19 cellular contexts compared by ENCODE assay signal in the genomic region with DNA sequence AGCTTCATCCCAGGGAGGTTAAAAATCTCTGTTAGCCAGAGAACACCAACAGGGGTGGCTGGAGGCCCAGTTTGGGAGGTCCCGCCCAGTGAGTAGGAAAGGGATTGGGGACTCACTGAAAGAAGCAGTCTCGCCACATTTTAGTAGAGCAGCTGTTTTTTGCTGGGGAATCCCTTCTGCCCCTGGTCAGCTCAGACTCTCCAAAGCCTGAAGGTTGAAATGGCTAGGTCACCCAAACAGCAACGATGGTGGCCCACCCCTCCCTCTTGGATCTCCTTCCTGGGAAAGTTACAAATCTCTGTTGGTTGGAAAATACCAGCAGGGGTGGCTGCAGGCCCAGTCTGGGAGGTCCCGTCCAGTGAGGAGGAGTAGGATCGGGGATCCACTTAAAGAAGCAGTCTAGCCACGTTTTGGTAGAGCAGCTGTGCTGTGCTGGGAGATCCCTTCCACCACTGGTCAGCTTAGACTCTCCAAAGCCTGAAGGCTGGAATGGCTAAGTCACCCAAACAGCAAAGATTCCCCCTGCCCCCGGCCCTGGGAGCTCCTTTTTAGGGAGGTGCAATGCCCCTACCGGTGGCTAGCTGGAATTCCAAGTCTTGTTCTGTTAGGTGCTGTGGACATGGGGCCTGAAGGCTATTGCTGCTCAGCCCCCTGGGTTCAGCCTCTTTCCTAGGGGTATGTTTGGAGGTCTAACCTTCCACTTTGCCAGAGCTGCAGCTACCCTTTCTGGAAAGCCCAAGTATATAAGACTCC. TPM values are rescaled to one million over a fixed set of nuclear protein-coding genes. Genes with fewer than 3 reads are reported as not detected.
DNase-seq lines count a peak whose midpoint lies in the region; ATAC-seq and TF ChIP-seq lines count a peak whose summit lies in the region.
"Had no signal": no experiment of that assay in that cellular context is flagged by ENCODE, and none has a peak within 500 bp of the region (broad histone marks: within the 10 kb centered on the region; RNA-seq: fewer than 3 reads in every experiment).

No MANE protein-coding gene starts in this region.

- TF ChIP-seq POLR2A in upper lobe of left lung (IDR thresholded peaks at IDR 0.05) (no peak), gastroesophageal sphincter (IDR thresholded peaks at IDR 0.05) (no peak)

- 0 out of 2 replicates have a peak, but pooled peaks cover under 1% of the 10 kb centered on the region for H3K4me1 Mint-ChIP-seq in WTC11
- H3K4me1 Mint-ChIP-seq: CD4-positive, alpha-beta memory T cell; GM23338 had no signal

- H3K27ac Mint-ChIP-seq in WTC11 = no peak overlapping the region
- H3K27ac Mint-ChIP-seq: CD4-positive, alpha-beta memory T cell; GM23338 had no signal

- H3K9me3 Mint-ChIP-seq in WTC11 = 0 out of 2 replicates have a peak, but pooled peaks cover 6% of the 10 kb centered on the region

- DNase-seq in Right ventricle myocardium superior = peak; percentile 51
- DNase-seq in right atrium auricular region (ENCODE audit: low spot score) = no peak
- peak; percentile 10 for DNase-seq in WTC11 (ENCODE audit: low spot score)
- DNase-seq in right cardiac atrium = peak; percentile 21 to 66 (median 49)
- no peak for DNase-seq in upper lobe of left lung
- DNase-seq in BE2C = no peak
- DNase-seq in anterior cingulate cortex (lab: John Stamatoyannopoulos, UW) = no peak
- DNase-seq: CD4-positive, alpha-beta memory T cell; DMS79 treated with DMSO at 0.1 percent for 48 hours; KBM-7; NCI-H1048; NCI-H226; NCI-H526; NK-92 treated with Interleukin-12 subunit alpha and Interleukin-12 subunit beta, amount 100 ng/mL, for 24 hours; SIG-M5 had no signal

- no peak overlapping the region for H3K27ac ChIP-seq in right atrium auricular region
- H3K27ac ChIP-seq in right cardiac atrium (ENCODE audit: low read length) = no peak overlapping the region
- H3K27ac ChIP-seq in upper lobe of left lung = no peak overlapping the region
- no peak overlapping the region for H3K27ac ChIP-seq in gastroesophageal sphincter

- H3K36me3 ChIP-seq in right atrium auricular region (no peaks in the 10 kb centered on the region), upper lobe of left lung (no peaks in the 10 kb centered on the region), gastroesophageal sphincter (no peaks in the 10 kb centered on the region), BE2C (no peaks in the 10 kb centered on the region)

- no peaks in the 10 kb centered on the region for H3K9me3 ChIP-seq in right atrium auricular region
- no peaks in the 10 kb centered on the region for H3K9me3 ChIP-seq in right cardiac atrium (ENCODE audit: control insufficient read depth, low read length)
- H3K9me3 ChIP-seq in upper lobe of left lung = peaks cover 0 to 5% (median 0%) of the 10 kb centered on the region in 4 donors
- H3K9me3 ChIP-seq in gastroesophageal sphincter = no peaks in the 10 kb centered on the region
- H3K9me3 ChIP-seq in BE2C = no peaks in the 10 kb centered on the region

- WGBS in right cardiac atrium = 63% methylated on average over 8 of the region's 8 CpGs
- 65 to 80% methylated on average over 1 to 8 of the region's 8 CpGs for WGBS in upper lobe of left lung, 2 donors
- WGBS in gastroesophageal sphincter (ENCODE audit: low coverage in 1 of 2), 2 donors = 81% methylated on average over 3 of the region's 8 CpGs; no CpG with 5 or more reads in 1 of the 2 donors

- no peak for ATAC-seq in Right ventricle myocardium superior (ENCODE audit: poor library complexity)
- ATAC-seq in WTC11 = peak; percentile 67
- ATAC-seq in right cardiac atrium = peak in 1 of 2 donors; percentile 45
- ATAC-seq in upper lobe of left lung (ENCODE audit: low FRiP score in 2 of 2) = peak; percentile 35 to 61
- ATAC-seq in gastroesophageal sphincter = no peak
- ATAC-seq: GM12878, GM23338 had no signal

- H3K4me3 ChIP-seq in right atrium auricular region = no peak overlapping the region
- H3K4me3 ChIP-seq in right cardiac atrium (ENCODE audit: low read length) = no peak overlapping the region
- H3K4me3 ChIP-seq in upper lobe of left lung = no peak overlapping the region
- no peak overlapping the region for H3K4me3 ChIP-seq in gastroesophageal sphincter
- H3K4me3 ChIP-seq in BE2C (ENCODE audit: low read depth, low read length) = no peak overlapping the region
- H3K4me3 ChIP-seq: GM12878, GM23338 had no signal

- POLR2A ChIA-PET in WTC11 (lab: Charles Lee) = no interaction called here

- no peaks in the 10 kb centered on the region for H3K36me3 Mint-ChIP-seq in WTC11
- H3K36me3 Mint-ChIP-seq: CD4-positive, alpha-beta memory T cell had no signal

- H3K4me1 ChIP-seq in right atrium auricular region (no peaks in the 10 kb centered on the region), right cardiac atrium (ENCODE audit: control insufficient read depth, insufficient read depth, low read length) (no peaks in the 10 kb centered on the region), upper lobe of left lung (no peaks in the 10 kb centered on the region), gastroesophageal sphincter (no peaks in the 10 kb centered on the region), BE2C (no peaks in the 10 kb centered on the region)

- H3K27me3 ChIP-seq in right atrium auricular region (no peaks in the 10 kb centered on the region), right cardiac atrium (ENCODE audit: control insufficient read depth, insufficient read depth) (no peaks in the 10 kb centered on the region), upper lobe of left lung (no peaks in the 10 kb centered on the region), gastroesophageal sphincter (no peaks in the 10 kb centered on the region), BE2C (no peaks in the 10 kb centered on the region)

- TF ChIP-seq EP300 in upper lobe of left lung (IDR thresholded peaks at IDR 0.05) = no peak
- no peak for TF ChIP-seq EP300 in gastroesophageal sphincter (IDR thresholded peaks at IDR 0.05)

- intact Hi-C loops in Right ventricle myocardium superior (cut with DNase I) (no loop called here), right cardiac atrium (cut with DNase I) (no loop called here)

- CTCF ChIA-PET in WTC11 (lab: Charles Lee) = no interaction called here

- no peak for TF ChIP-seq CTCF in right atrium auricular region (IDR thresholded peaks at IDR 0.05)
- no peak for TF ChIP-seq CTCF in WTC11 (IDR thresholded peaks at IDR 0.05)
- TF ChIP-seq CTCF in upper lobe of left lung (IDR thresholded peaks at IDR 0.05) = no peak
- TF ChIP-seq CTCF in gastroesophageal sphincter (IDR thresholded peaks at IDR 0.05) = no peak
- TF ChIP-seq CTCF in BE2C (IDR thresholded peaks at IDR 0.05; ENCODE audit: low read depth, low read length) = no peak

- H3K27me3 Mint-ChIP-seq in WTC11 (ENCODE audit: low read depth) = no peaks in the 10 kb centered on the region
- H3K27me3 Mint-ChIP-seq: CD4-positive, alpha-beta memory T cell had no signal

- H3K4me3 Mint-ChIP-seq in WTC11 = no peak overlapping the region
- H3K4me3 Mint-ChIP-seq: CD4-positive, alpha-beta memory T cell; GM23338 had no signal

TF ChIP-seq in WTC11, 78 proteins besides CTCF, POLR2A, EP300 and RAD21 (continues in another document):
- no peak for TF ChIP-seq HMGA2 (CRISPR knock-in tag; IDR thresholded peaks at IDR 0.05)
- TF ChIP-seq TP53 (CRISPR knock-in tag; IDR thresholded peaks at IDR 0.05) = no peak
- TF ChIP-seq, protein P1, sequence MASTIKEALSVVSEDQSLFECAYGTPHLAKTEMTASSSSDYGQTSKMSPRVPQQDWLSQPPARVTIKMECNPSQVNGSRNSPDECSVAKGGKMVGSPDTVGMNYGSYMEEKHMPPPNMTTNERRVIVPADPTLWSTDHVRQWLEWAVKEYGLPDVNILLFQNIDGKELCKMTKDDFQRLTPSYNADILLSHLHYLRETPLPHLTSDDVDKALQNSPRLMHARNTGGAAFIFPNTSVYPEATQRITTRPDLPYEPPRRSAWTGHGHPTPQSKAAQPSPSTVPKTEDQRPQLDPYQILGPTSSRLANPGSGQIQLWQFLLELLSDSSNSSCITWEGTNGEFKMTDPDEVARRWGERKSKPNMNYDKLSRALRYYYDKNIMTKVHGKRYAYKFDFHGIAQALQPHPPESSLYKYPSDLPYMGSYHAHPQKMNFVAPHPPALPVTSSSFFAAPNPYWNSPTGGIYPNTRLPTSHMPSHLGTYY (CRISPR knock-in tag; IDR thresholded peaks at IDR 0.05) = no peak
- TF ChIP-seq ATF6 (CRISPR knock-in tag; IDR thresholded peaks at IDR 0.05) = no peak
- no peak for TF ChIP-seq NR1H2 (CRISPR knock-in tag; IDR thresholded peaks at IDR 0.05)
- TF ChIP-seq CREM (CRISPR knock-in tag; IDR thresholded peaks at IDR 0.05) = no peak
- TF ChIP-seq ZNF263 (CRISPR knock-in tag; IDR thresholded peaks at IDR 0.05; ENCODE audit: low read depth) = no peak
- no peak for TF ChIP-seq SP1 (CRISPR knock-in tag; conservative IDR thresholded peaks at IDR 0.05)
- TF ChIP-seq, protein P2, sequence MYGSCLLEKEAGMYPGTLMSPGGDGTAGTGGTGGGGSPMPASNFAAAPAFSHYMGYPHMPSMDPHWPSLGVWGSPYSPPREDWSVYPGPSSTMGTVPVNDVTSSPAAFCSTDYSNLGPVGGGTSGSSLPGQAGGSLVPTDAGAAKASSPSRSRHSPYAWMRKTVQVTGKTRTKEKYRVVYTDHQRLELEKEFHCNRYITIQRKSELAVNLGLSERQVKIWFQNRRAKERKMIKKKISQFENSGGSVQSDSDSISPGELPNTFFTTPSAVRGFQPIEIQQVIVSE (CRISPR knock-in tag; IDR thresholded peaks at IDR 0.05; ENCODE audit: borderline replicate concordance) = no peak
- TF ChIP-seq CBFB (CRISPR knock-in tag; IDR thresholded peaks at IDR 0.05; ENCODE audit: low read depth) = no peak
- TF ChIP-seq ZNF671 (CRISPR knock-in tag; IDR thresholded peaks at IDR 0.05) = no peak
- no peak for TF ChIP-seq CREB1 (CRISPR knock-in tag; IDR thresholded peaks at IDR 0.05)

RNA-seq across cellular contexts. Expression of gene TEX13A, which starts 40.0 kb away (rescaled TPM):
- total RNA-seq in Right ventricle myocardium superior (not detected), right atrium auricular region (not detected), WTC11 (2021) (0.17 TPM in 1 of 3 replicates, not detected in the others), right cardiac atrium (not detected), upper lobe of left lung (not detected), gastroesophageal sphincter (not detected)
- polyA plus RNA-seq in right cardiac atrium = not detected
- polyA plus RNA-seq in BE2C (2012; ENCODE audit: insufficient read depth, insufficient read length, low read depth) = 0.43 TPM
- total RNA-seq: CD4-positive, alpha-beta memory T cell; GM12878; OCI-LY7 had no signal
- polyA plus RNA-seq: CD4-positive, alpha-beta memory T cell; GM12878; GM23338 had no signal

Comparison
In these comparisons a context has a peak if more than half of its experiments do, and no peak if none do; other contexts are left out.
1. DNase-seq: peak in Right ventricle myocardium superior (single experiment), WTC11 (single experiment) and right cardiac atrium (3 of 3); none in right atrium auricular region (single experiment), upper lobe of left lung (0 of 2), BE2C (single experiment) and anterior cingulate cortex (0 of 58).
2. ATAC-seq: peak in WTC11 (single experiment) and upper lobe of left lung (2 of 2); none in Right ventricle myocardium superior (single experiment) and gastroesophageal sphincter (single experiment).